37 cellular contexts compared by ENCODE assay signal in the genomic region with DNA sequence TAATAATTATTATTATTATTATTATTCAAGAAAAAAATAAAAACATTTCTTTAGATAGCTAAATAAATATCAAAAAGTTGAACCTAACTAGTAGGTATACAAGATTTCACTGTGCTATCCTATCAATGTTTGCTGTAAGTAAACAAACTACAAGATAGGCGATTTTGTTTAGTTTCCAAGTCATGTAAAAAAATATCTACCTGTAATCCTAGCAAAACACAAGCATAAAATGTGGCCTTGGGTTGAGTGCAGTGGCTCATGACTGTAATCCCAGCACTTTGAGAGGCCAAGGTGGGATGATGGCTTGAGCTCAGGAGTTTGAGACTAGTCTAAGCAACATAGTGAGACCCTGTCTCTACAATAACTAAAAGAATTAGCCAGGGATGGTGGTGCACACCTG.
"Had no signal": no experiment of that assay in that cellular context is flagged by ENCODE, and none has a peak within 500 bp of the region (broad histone marks: within the 10 kb centered on the region; RNA-seq: fewer than 3 reads in every experiment).

No MANE protein-coding gene starts in this region.

- H3K9me3 Mint-ChIP-seq: activated B cell treated with CpG ODN at 0.5 μM for 24 hours; activated CD4-positive, alpha-beta memory T cell treated with anti-CD3 and anti-CD28 coated beads for 36 hours; activated CD4-positive, alpha-beta T cell treated with anti-CD3 and anti-CD28 coated beads, Interleukin-2, amount 10 ng/mL, durations not matched to agents 24 days and 14 days; activated CD8-positive, alpha-beta T cell treated with anti-CD3 and anti-CD28 coated beads for 36 hours; activated naive CD4-positive, alpha-beta T cell treated with anti-CD3 and anti-CD28 coated beads for 36 hours; activated naive CD4-positive, alpha-beta T cell treated with anti-CD3 and anti-CD28 coated beads, Interleukin-2, amount 50 U/mL, for 72 hours; activated naive CD8-positive, alpha-beta T cell treated with anti-CD3 and anti-CD28 coated beads for 36 hours; activated T-cell treated with anti-CD3 and anti-CD28 coated beads, Interleukin-2, amount 50 U/mL, for 4 hours; activated T-cell treated with anti-CD3 and anti-CD28 coated beads, Interleukin-2, amount 50 U/mL, for 72 hours; activated T-helper 1 cell treated with anti-CD3 and anti-CD28 coated beads, Interleukin-12 subunit alpha, Interleukin-12 subunit beta, Interleukin-2, Interleukin-4 antibody, amounts not matched to agents 30 ng/mL and 10 ng/mL and 1 ng/mL, durations not matched to agents 14 hours and 24 hours and 36 hours; activated T-helper 17 cell treated with anti-CD3 and anti-CD28 coated beads, Interleukin-2, amount 50 U/mL, for 72 hours; T-helper 1 cell treated with Interleukin-12 subunit alpha and Interleukin-12 subunit beta and Interleukin-4 antibody, amounts not matched to agents 30 μg/mL and 1 μg/mL, for 36 hours; T-helper 2 cell treated with Interferon-gamma antibody and Interleukin-4, amounts not matched to agents 5 μg/mL and 100 μg/mL, for 36 hours had no signal

- H3K27ac Mint-ChIP-seq: activated B cell treated with CpG ODN at 0.5 μM for 24 hours; activated CD4-positive, alpha-beta memory T cell treated with anti-CD3 and anti-CD28 coated beads for 36 hours; activated CD4-positive, alpha-beta T cell treated with anti-CD3 and anti-CD28 coated beads, Interleukin-2, amount 10 ng/mL, durations not matched to agents 24 days and 14 days; activated CD8-positive, alpha-beta T cell treated with anti-CD3 and anti-CD28 coated beads for 36 hours; activated naive CD4-positive, alpha-beta T cell treated with anti-CD3 and anti-CD28 coated beads for 36 hours; activated naive CD4-positive, alpha-beta T cell treated with anti-CD3 and anti-CD28 coated beads, Interleukin-2, amount 50 U/mL, for 72 hours; activated naive CD8-positive, alpha-beta T cell treated with anti-CD3 and anti-CD28 coated beads for 36 hours; activated T-cell treated with anti-CD3 and anti-CD28 coated beads, Interleukin-2, amount 50 U/mL, for 72 hours; activated T-helper 1 cell treated with anti-CD3 and anti-CD28 coated beads, Interleukin-12 subunit alpha, Interleukin-12 subunit beta, Interleukin-2, Interleukin-4 antibody, amounts not matched to agents 30 ng/mL and 10 ng/mL and 1 ng/mL, durations not matched to agents 14 hours and 24 hours and 36 hours; activated T-helper 17 cell treated with anti-CD3 and anti-CD28 coated beads, Interleukin-2, amount 50 U/mL, for 72 hours; T-helper 1 cell treated with Interleukin-12 subunit alpha and Interleukin-12 subunit beta and Interleukin-4 antibody, amounts not matched to agents 30 μg/mL and 1 μg/mL, for 36 hours; T-helper 2 cell treated with Interferon-gamma antibody and Interleukin-4, amounts not matched to agents 5 μg/mL and 100 μg/mL, for 36 hours had no signal

- H3K4me1 ChIP-seq: adrenal gland, breast epithelium had no signal

- ATAC-seq: activated CD8-positive, alpha-beta T cell treated with anti-CD3 and anti-CD28 coated beads for 36 hours; activated naive CD4-positive, alpha-beta T cell treated with anti-CD3 and anti-CD28 coated beads, Interleukin-2, amount 50 U/mL, for 72 hours; activated T-cell treated with anti-CD3 and anti-CD28 coated beads, Interleukin-2, amount 50 U/mL, for 4 hours; activated T-cell treated with anti-CD3 and anti-CD28 coated beads, Interleukin-2, amount 50 U/mL, for 72 hours; activated T-helper 17 cell treated with anti-CD3 and anti-CD28 coated beads, Interleukin-2, amount 50 U/mL, for 72 hours; body of pancreas had no signal

- H3K4me3 Mint-ChIP-seq: activated B cell treated with CpG ODN at 0.5 μM for 24 hours; activated CD4-positive, alpha-beta memory T cell treated with anti-CD3 and anti-CD28 coated beads for 36 hours; activated CD4-positive, alpha-beta T cell treated with anti-CD3 and anti-CD28 coated beads, Interleukin-2, amount 10 ng/mL, durations not matched to agents 24 days and 14 days; activated CD8-positive, alpha-beta T cell treated with anti-CD3 and anti-CD28 coated beads for 36 hours; activated naive CD4-positive, alpha-beta T cell treated with anti-CD3 and anti-CD28 coated beads for 36 hours; activated naive CD8-positive, alpha-beta T cell treated with anti-CD3 and anti-CD28 coated beads for 36 hours; activated T-cell treated with anti-CD3 and anti-CD28 coated beads, Interleukin-2, amount 50 U/mL, for 4 hours; activated T-cell treated with anti-CD3 and anti-CD28 coated beads, Interleukin-2, amount 50 U/mL, for 72 hours; activated T-helper 1 cell treated with anti-CD3 and anti-CD28 coated beads, Interleukin-12 subunit alpha, Interleukin-12 subunit beta, Interleukin-2, Interleukin-4 antibody, amounts not matched to agents 30 ng/mL and 10 ng/mL and 1 ng/mL, durations not matched to agents 14 hours and 24 hours and 36 hours; activated T-helper 17 cell treated with anti-CD3 and anti-CD28 coated beads, Interleukin-2, amount 50 U/mL, for 72 hours; T-helper 1 cell treated with Interleukin-12 subunit alpha and Interleukin-12 subunit beta and Interleukin-4 antibody, amounts not matched to agents 30 μg/mL and 1 μg/mL, for 36 hours; T-helper 2 cell treated with Interferon-gamma antibody and Interleukin-4, amounts not matched to agents 5 μg/mL and 100 μg/mL, for 36 hours had no signal

- H3K4me1 Mint-ChIP-seq: activated B cell treated with CpG ODN at 0.5 μM for 24 hours; activated CD4-positive, alpha-beta T cell treated with anti-CD3 and anti-CD28 coated beads, Interleukin-2, amount 10 ng/mL, durations not matched to agents 24 days and 14 days; activated naive CD8-positive, alpha-beta T cell treated with anti-CD3 and anti-CD28 coated beads for 36 hours; activated T-helper 17 cell treated with anti-CD3 and anti-CD28 coated beads, Interleukin-2, amount 50 U/mL, for 72 hours had no signal

- H3K36me3 Mint-ChIP-seq: activated naive CD4-positive, alpha-beta T cell treated with anti-CD3 and anti-CD28 coated beads, Interleukin-2, amount 50 U/mL, for 72 hours had no signal

- H3K27ac ChIP-seq: adrenal gland, body of pancreas, brain microvascular endothelial cell, breast epithelium, WERI-Rb-1 had no signal

- DNase-seq: activated B cell treated with CpG ODN at 0.5 μM for 24 hours; activated CD4-positive, alpha-beta memory T cell treated with anti-CD3 and anti-CD28 coated beads for 36 hours; activated CD4-positive, alpha-beta T cell treated with anti-CD3 and anti-CD28 coated beads for 4 hours; activated CD4-positive, alpha-beta T cell treated with anti-CD3 and anti-CD28 coated beads, Interleukin-2, amount 10 ng/mL, durations not matched to agents 24 days and 14 days; activated CD4-positive, alpha-beta T cell treated with anti-CD3 and anti-CD28 coated beads, Interleukin-2, amount 50 U/mL, for 1 hour; activated CD4-positive, alpha-beta T cell treated with anti-CD3 and anti-CD28 coated beads, Interleukin-2, amount 50 U/mL, for 4 hours; activated CD4-positive, CD25-positive, alpha-beta regulatory T cell treated with anti-CD3 and anti-CD28 coated beads, Interleukin-2, amount 50 U/mL, for 72 hours; activated CD8-positive, alpha-beta memory T cell treated with anti-CD3 and anti-CD28 coated beads, Interleukin-2, amount 50 U/mL, for 4 hours; activated CD8-positive, alpha-beta T cell treated with anti-CD3 and anti-CD28 coated beads for 36 hours; activated effector memory CD4-positive, alpha-beta T cell treated with anti-CD3 and anti-CD28 coated beads, Interleukin-2, amount 50 U/mL, for 16 hours; activated gamma-delta T cell treated with Interleukin-2 at 50 U/mL for 16 hours; activated naive CD4-positive, alpha-beta T cell; activated naive CD4-positive, alpha-beta T cell treated with anti-CD3 and anti-CD28 coated beads for 36 hours; activated naive CD4-positive, alpha-beta T cell treated with anti-CD3 and anti-CD28 coated beads, Interleukin-2, amount 50 U/mL, for 16 hours; activated naive CD8-positive, alpha-beta T cell treated with anti-CD3 and anti-CD28 coated beads for 36 hours; activated T-cell treated with anti-CD3 and anti-CD28 coated beads for 4 hours; activated T-cell treated with anti-CD3 and anti-CD28 coated beads, Interleukin-2, amount 50 U/mL, for 1 hour; activated T-cell treated with anti-CD3 and anti-CD28 coated beads, Interleukin-2, amount 50 U/mL, for 4 hours; activated T-cell treated with anti-CD3 and anti-CD28 coated beads, Interleukin-2, amount 50 U/mL, for 72 hours; adrenal gland; amniotic stem cell; aorta; body of pancreas; brain microvascular endothelial cell; central memory CD4-positive, alpha-beta T cell; T-helper 1 cell; T-helper 2 cell; T-helper 9 cell; WERI-Rb-1 had no signal

- H3K9me3 ChIP-seq: adrenal gland, body of pancreas, breast epithelium had no signal

- H3K27me3 Mint-ChIP-seq: activated B cell treated with CpG ODN at 0.5 μM for 24 hours; activated CD4-positive, alpha-beta memory T cell treated with anti-CD3 and anti-CD28 coated beads for 36 hours; activated CD4-positive, alpha-beta T cell treated with anti-CD3 and anti-CD28 coated beads, Interleukin-2, amount 10 ng/mL, durations not matched to agents 24 days and 14 days; activated CD8-positive, alpha-beta T cell treated with anti-CD3 and anti-CD28 coated beads for 36 hours; activated naive CD8-positive, alpha-beta T cell treated with anti-CD3 and anti-CD28 coated beads for 36 hours; activated T-helper 17 cell treated with anti-CD3 and anti-CD28 coated beads, Interleukin-2, amount 50 U/mL, for 72 hours had no signal

- FAIRE-seq: astrocyte, TTC549 had no signal

- H3K27me3 ChIP-seq: adrenal gland, body of pancreas, brain microvascular endothelial cell, breast epithelium had no signal

- H3K4me3 ChIP-seq: adrenal gland, body of pancreas, breast epithelium had no signal

- H3K36me3 ChIP-seq: adrenal gland, brain microvascular endothelial cell, breast epithelium had no signal
